ENCODE assay signal across 29 cellular contexts in the genomic region with DNA sequence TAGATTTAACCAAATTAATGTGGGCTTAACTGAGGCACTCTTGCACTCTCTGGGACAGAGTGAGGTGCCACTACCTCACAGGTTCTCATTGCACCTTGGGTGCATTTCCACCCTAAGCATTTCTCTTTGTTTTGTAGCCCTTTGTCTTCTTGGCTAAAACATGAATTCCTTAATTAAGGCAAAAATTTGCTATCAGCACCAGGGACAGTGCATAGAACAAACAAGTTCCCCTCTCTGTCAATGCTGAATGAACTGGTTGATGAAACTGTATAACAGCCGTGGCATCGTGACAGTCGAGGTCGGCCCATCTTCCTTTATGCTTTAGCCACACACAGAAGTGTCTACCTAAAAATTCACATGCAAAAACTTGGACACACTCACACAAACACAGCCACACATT.
A peak's percentile ranks its signal among the peaks of the same experiment; 100 is the strongest.
DNase-seq lines count a peak whose midpoint lies in the region; ATAC-seq, FAIRE-seq and TF ChIP-seq lines count a peak whose summit lies in the region.
"Had no signal": no experiment of that assay in that cellular context is flagged by ENCODE, and none has a peak within 500 bp of the region (broad histone marks: within the 10 kb centered on the region; RNA-seq: fewer than 3 reads in every experiment).

No MANE protein-coding gene starts in this region.

- POLR2A ChIA-PET in A549 (lab: Yijun Ruan, JAX) (no interaction called here), HEK293 (lab: Yijun Ruan, JAX) (no interaction called here)

- ATAC-seq in A549 (no peak), HG02938 (IDR thresholded peaks at IDR 0.05; ENCODE audit: unreplicated experiment) (no peak)
- ATAC-seq: gastrocnemius medialis; lower lobe of right lung; mucosa of descending colon; stimulated activated naive CD8-positive, alpha-beta T cell treated with anti-CD3 and anti-CD28 coated beads, Interleukin-15, amount 100 ng/mL, for 72 hours had no signal

- H3K79me2 ChIP-seq in keratinocyte (ENCODE audit: control insufficient read depth, insufficient read depth, low read length) = no peaks in the 10 kb centered on the region
- H3K79me2 ChIP-seq: hepatocyte had no signal

- TF ChIP-seq CTCF in A549 (IDR thresholded peaks at IDR 0.05) = no peak
- no peak for TF ChIP-seq CTCF in HEK293 (tag by site-specific recombination; IDR thresholded peaks at IDR 0.05)
- TF ChIP-seq CTCF in keratinocyte (optimal IDR thresholded peaks at IDR 0.05 in 1 of 3, IDR thresholded peaks at IDR 0.05 in 1 of 3, conservative IDR thresholded peaks at IDR 0.05 in 1 of 3; ENCODE audit: extremely low read depth in 1 of 3, insufficient read depth in 2 of 3, low read length in 3 of 3) = no peak
- TF ChIP-seq CTCF in tibial nerve (IDR thresholded peaks at IDR 0.05) = no peak

- no peak overlapping the region for H3K4me2 ChIP-seq in A549
- H3K4me2 ChIP-seq in keratinocyte (ENCODE audit: control insufficient read depth, extremely low read depth, insufficient read depth, low read depth, low read length) = no peak overlapping the region
- H3K4me2 ChIP-seq: hepatocyte had no signal

- no peaks in the 10 kb centered on the region for H3K9me3 ChIP-seq in A549
- H3K9me3 ChIP-seq in HEK293 (ENCODE audit: control insufficient read depth, insufficient read depth, low read depth, low read length) = no peaks in the 10 kb centered on the region
- H3K9me3 ChIP-seq in adipocyte (ENCODE audit: control insufficient read depth, low read length) = no peaks in the 10 kb centered on the region
- H3K9me3 ChIP-seq in keratinocyte (ENCODE audit: control insufficient read depth, low read depth, low read length) = no peaks in the 10 kb centered on the region
- H3K9me3 ChIP-seq in tibial nerve = no peaks in the 10 kb centered on the region
- H3K9me3 ChIP-seq: gastrocnemius medialis, lower lobe of right lung, mucosa of descending colon, Peyer's patch had no signal

- TF ChIP-seq POLR2A in A549 (IDR thresholded peaks at IDR 0.05; ENCODE audit: low read length) (no peak), tibial nerve (IDR thresholded peaks at IDR 0.05) (no peak)

- H3K4me1 ChIP-seq in A549 (no peaks in the 10 kb centered on the region), HEK293 (ENCODE audit: control insufficient read depth, insufficient read depth, low read length) (no peaks in the 10 kb centered on the region), adipocyte (ENCODE audit: control insufficient read depth, insufficient read depth, low read length) (no peaks in the 10 kb centered on the region), keratinocyte (ENCODE audit: control insufficient read depth, extremely low read depth, insufficient read depth, low read length) (no peaks in the 10 kb centered on the region), tibial nerve (no peaks in the 10 kb centered on the region)
- H3K4me1 ChIP-seq: gastrocnemius medialis, lower lobe of right lung, Peyer's patch had no signal

- H3K36me3 ChIP-seq in HEK293 (ENCODE audit: control insufficient read depth in 2 of 2, insufficient read depth in 1 of 2, low read length in 2 of 2) = no peaks in the 10 kb centered on the region
- no peaks in the 10 kb centered on the region for H3K36me3 ChIP-seq in adipocyte (ENCODE audit: control insufficient read depth, insufficient read depth, low read length, severe bottlenecking)
- H3K36me3 ChIP-seq in keratinocyte (ENCODE audit: control insufficient read depth in 2 of 2, extremely low read depth in 1 of 2, insufficient read depth in 2 of 2, low read length in 2 of 2) = no peaks in the 10 kb centered on the region
- H3K36me3 ChIP-seq in tibial nerve = no peaks in the 10 kb centered on the region
- H3K36me3 ChIP-seq: gastrocnemius medialis, lower lobe of right lung, Peyer's patch had no signal

- H3K27ac ChIP-seq in A549 = no peak overlapping the region
- H3K27ac ChIP-seq in HEK293 (ENCODE audit: extremely low read depth, low read depth, low read length) = no peak overlapping the region
- no peak overlapping the region for H3K27ac ChIP-seq in keratinocyte (ENCODE audit: control insufficient read depth, insufficient read depth, low read length)
- H3K27ac ChIP-seq in tibial nerve = no peak overlapping the region
- H3K27ac ChIP-seq: gastrocnemius medialis, hepatocyte, HL-60, lower lobe of right lung, Peyer's patch had no signal

- WGBS in A549 (ENCODE audit: missing lambda C conversion rate) = 0% methylated on average over 4 of the region's 4 CpGs
- 25 to 36% methylated on average over 4 of the region's 4 CpGs for WGBS in tibial nerve, 2 donors

- FAIRE-seq in A549 (lab: Jason Lieb, UNC) = no peak
- FAIRE-seq in keratinocyte (lab: Jason Lieb, UNC) = peak; percentile 51
- FAIRE-seq: GM19239, islet of Langerhans, small intestine had no signal

- no peak overlapping the region for H3K9ac ChIP-seq in adipocyte (ENCODE audit: low read length)
- H3K9ac ChIP-seq in keratinocyte (ENCODE audit: control insufficient read depth, extremely low read depth, insufficient read depth, low read length) = no peak overlapping the region

- H2AFZ ChIP-seq in keratinocyte (ENCODE audit: control insufficient read depth, low read length) = no peak overlapping the region
- H2AFZ ChIP-seq: hepatocyte had no signal

- DNase-seq in A549 (ENCODE audit: low read depth in 1 of 2, low spot score in 1 of 2) (no peak), adipocyte (ENCODE audit: low read depth) (peak; percentile 25), keratinocyte (ENCODE audit: low read depth, low spot score) (no peak), NCI-H446 (lab: John Stamatoyannopoulos, UW) (no peak), NCI-H1436 (lab: John Stamatoyannopoulos, UW) (no peak), tibial nerve (ENCODE audit: low spot score in 2 of 2) (no peak)
- DNase-seq: activated CD4-positive, alpha-beta memory T cell treated with anti-CD3 and anti-CD28 coated beads for 36 hours; activated CD8-positive, alpha-beta memory T cell treated with anti-CD3 and anti-CD28 coated beads, Interleukin-2, amount 50 U/mL, for 48 hours; activated naive CD4-positive, alpha-beta T cell treated with anti-CD3 and anti-CD28 coated beads, Interleukin-2, amount 50 U/mL, for 16 hours; cortex of kidney; gastrocnemius medialis; HCEC 1CT; lower lobe of right lung; mucosa of descending colon; NCI-H1092; NCI-H187; NCI-H2171 treated with DMSO at 0.1 percent for 48 hours; NCI-H524; Peyer's patch; small intestine; stimulated activated CD8-positive, alpha-beta memory T cell treated with anti-CD3 and anti-CD28 coated beads, Interleukin-4, amount 100 ng/mL, for 48 hours; stimulated activated naive CD8-positive, alpha-beta T cell treated with anti-CD3 and anti-CD28 coated beads, Interleukin-15, amount 100 ng/mL, for 72 hours; T-helper 1 cell had no signal

- H3K4me3 ChIP-seq in A549 (no peak overlapping the region), HEK293 (ENCODE audit: low read depth, low read length) (no peak overlapping the region), adipocyte (ENCODE audit: low read length) (no peak overlapping the region), keratinocyte (ENCODE audit: control insufficient read depth in 2 of 3, extremely low read depth in 1 of 3, insufficient read depth in 2 of 3, low read depth in 1 of 3, low read length in 3 of 3) (no peak overlapping the region), tibial nerve (no peak overlapping the region)
- H3K4me3 ChIP-seq: gastrocnemius medialis, hepatocyte, lower lobe of right lung, mucosa of descending colon, Peyer's patch had no signal

- TF ChIP-seq EP300 in A549 (IDR thresholded peaks at IDR 0.05) = no peak
- TF ChIP-seq EP300 in tibial nerve (IDR thresholded peaks at IDR 0.05) = no peak

- H4K20me1 ChIP-seq in keratinocyte (ENCODE audit: control insufficient read depth, extremely low read depth, insufficient read depth, low read length) = no peaks in the 10 kb centered on the region

- dilution Hi-C loops in keratinocyte (cut with MboI; ENCODE audit: extremely low pct_ligation_motif_present, low sequenced_read_pairs) = no loop called here

- CTCF ChIA-PET in A549 (lab: Yijun Ruan, JAX) = no interaction called here
- CTCF ChIA-PET in HEK293 (lab: Yijun Ruan, JAX) = no interaction called here

- H3K9me1 ChIP-seq in keratinocyte (ENCODE audit: control insufficient read depth, extremely low read depth, insufficient read depth, low read length) = no peaks in the 10 kb centered on the region

- TF ChIP-seq RAD21 in A549 (conservative IDR thresholded peaks at IDR 0.05 in 1 of 2, IDR thresholded peaks at IDR 0.05 in 1 of 2) = no peak

- no peaks in the 10 kb centered on the region for H3K27me3 ChIP-seq in adipocyte (replicated peaks; ENCODE audit: control insufficient read depth, insufficient read depth, low read length)
- no peaks in the 10 kb centered on the region for H3K27me3 ChIP-seq in keratinocyte (ENCODE audit: control insufficient read depth, extremely low read depth, insufficient read depth, low read length)
- no peaks in the 10 kb centered on the region for H3K27me3 ChIP-seq in tibial nerve
- H3K27me3 ChIP-seq: Peyer's patch had no signal

TF ChIP-seq in HEK293, 187 proteins besides CTCF, POLR2A, EP300 and RAD21:
- TF ChIP-seq, protein P1, sequence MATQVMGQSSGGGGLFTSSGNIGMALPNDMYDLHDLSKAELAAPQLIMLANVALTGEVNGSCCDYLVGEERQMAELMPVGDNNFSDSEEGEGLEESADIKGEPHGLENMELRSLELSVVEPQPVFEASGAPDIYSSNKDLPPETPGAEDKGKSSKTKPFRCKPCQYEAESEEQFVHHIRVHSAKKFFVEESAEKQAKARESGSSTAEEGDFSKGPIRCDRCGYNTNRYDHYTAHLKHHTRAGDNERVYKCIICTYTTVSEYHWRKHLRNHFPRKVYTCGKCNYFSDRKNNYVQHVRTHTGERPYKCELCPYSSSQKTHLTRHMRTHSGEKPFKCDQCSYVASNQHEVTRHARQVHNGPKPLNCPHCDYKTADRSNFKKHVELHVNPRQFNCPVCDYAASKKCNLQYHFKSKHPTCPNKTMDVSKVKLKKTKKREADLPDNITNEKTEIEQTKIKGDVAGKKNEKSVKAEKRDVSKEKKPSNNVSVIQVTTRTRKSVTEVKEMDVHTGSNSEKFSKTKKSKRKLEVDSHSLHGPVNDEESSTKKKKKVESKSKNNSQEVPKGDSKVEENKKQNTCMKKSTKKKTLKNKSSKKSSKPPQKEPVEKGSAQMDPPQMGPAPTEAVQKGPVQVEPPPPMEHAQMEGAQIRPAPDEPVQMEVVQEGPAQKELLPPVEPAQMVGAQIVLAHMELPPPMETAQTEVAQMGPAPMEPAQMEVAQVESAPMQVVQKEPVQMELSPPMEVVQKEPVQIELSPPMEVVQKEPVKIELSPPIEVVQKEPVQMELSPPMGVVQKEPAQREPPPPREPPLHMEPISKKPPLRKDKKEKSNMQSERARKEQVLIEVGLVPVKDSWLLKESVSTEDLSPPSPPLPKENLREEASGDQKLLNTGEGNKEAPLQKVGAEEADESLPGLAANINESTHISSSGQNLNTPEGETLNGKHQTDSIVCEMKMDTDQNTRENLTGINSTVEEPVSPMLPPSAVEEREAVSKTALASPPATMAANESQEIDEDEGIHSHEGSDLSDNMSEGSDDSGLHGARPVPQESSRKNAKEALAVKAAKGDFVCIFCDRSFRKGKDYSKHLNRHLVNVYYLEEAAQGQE (tag by site-specific recombination; IDR thresholded peaks at IDR 0.05) = peak; percentile 92
- TF ChIP-seq ZNF423 (tag by site-specific recombination; IDR thresholded peaks at IDR 0.05) = no peak
- TF ChIP-seq ZEB2 (tag by site-specific recombination; IDR thresholded peaks at IDR 0.05) = no peak
- no peak for TF ChIP-seq ZNF155 (tag by site-specific recombination; IDR thresholded peaks at IDR 0.05)
